In the genomic region with DNA sequence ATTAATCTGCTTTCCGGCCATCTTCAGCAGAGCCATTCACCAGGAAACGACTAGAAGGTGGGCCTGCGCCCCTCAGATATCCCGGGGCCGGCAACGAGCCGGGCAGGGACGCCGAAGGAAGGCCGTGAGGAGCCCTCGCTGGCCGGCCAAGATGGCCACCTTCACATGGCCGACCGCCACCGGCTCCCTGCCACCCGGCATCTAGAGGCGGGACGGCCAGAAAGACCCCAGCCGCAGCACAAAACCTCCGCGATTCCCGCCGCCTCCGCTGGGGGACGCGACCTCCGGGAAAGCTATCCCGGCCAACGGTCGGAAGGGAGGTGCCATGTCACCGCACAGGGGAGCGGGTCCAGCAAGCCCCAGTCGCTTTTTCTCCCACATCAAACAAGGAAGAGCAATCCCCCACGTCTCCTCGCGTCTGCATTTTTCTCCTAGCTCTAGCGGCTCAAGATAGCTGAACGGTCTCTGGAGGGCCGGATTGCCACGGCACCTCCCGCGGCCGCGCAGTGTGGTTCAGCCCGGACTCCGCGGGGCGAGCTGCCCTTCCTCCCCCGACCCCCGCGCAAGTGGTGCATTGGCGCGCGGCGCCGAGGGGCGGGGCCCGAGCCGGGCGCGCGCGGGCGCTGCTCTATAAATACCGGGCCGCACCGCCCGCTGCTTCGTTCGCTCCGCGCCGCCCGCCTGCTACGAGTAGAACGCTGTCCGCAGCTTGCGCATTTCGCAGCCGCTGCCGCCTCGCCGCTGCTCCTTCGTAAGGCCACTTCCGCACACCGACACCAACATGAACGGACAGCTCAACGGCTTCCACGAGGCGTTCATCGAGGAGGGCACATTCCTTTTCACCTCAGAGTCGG, we compare ENCODE assay signal across 8 cellular contexts. TPM values are rescaled to one million over a fixed set of nuclear protein-coding genes. Genes with fewer than 3 reads are reported as not detected.
DNase-seq lines count a peak whose midpoint lies in the region; ATAC-seq and TF ChIP-seq lines count a peak whose summit lies in the region.

A gene (plus strand): TSS at position 662 of the 854 bp plus-strand sequence. CDS start 120 bp downstream, at position 782.

- TF ChIP-seq CTCF in GM10266 (IDR thresholded peaks at IDR 0.05; ENCODE audit: control insufficient read depth, insufficient read depth, low read depth, missing control alignments): peak; percentile 72
- TF ChIP-seq CTCF in SK-N-SH (IDR thresholded peaks at IDR 0.05): peak; percentile 67
- TF ChIP-seq CTCF in osteocyte (IDR thresholded peaks at IDR 0.05): peak; percentile 71

- peaks cover 49% of the 10 kb centered on the region for H3K4me1 Mint-ChIP-seq in activated naive CD4-positive, alpha-beta T cell treated with anti-CD3 and anti-CD28 coated beads, Interleukin-2, amount 50 U/mL, for 24 hours
- H3K4me1 Mint-ChIP-seq in osteocyte (ENCODE audit: unreplicated experiment): peaks cover 49% of the 10 kb centered on the region

- peak within 1 kb of the TSS; percentile 99 for H3K27ac Mint-ChIP-seq in activated naive CD4-positive, alpha-beta T cell treated with anti-CD3 and anti-CD28 coated beads, Interleukin-2, amount 50 U/mL, for 24 hours
- H3K27ac Mint-ChIP-seq in osteocyte (ENCODE audit: unreplicated experiment): peak within 1 kb of the TSS; percentile 99

- no peaks in the 10 kb centered on the region for H3K9me2 ChIP-seq in SK-N-SH

- POLR2A ChIA-PET in SK-N-SH (lab: Yijun Ruan, JAX): interaction anchor here (0.6 to 6.1 kb wide), 34 partner anchors 12 to 230 kb away, joined by 3 to 135 read pairs (median 4); a partner anchor contains a TSS

- no peaks in the 10 kb centered on the region for H3K9me3 ChIP-seq in SK-N-SH
- H3K9me3 ChIP-seq in thymus (ENCODE audit: control insufficient read depth): no peaks in the 10 kb centered on the region

- H3K27me3 ChIP-seq in SK-N-SH (ENCODE audit: insufficient read depth) (no peaks in the 10 kb centered on the region), thymus (ENCODE audit: control insufficient read depth, insufficient read depth) (no peaks in the 10 kb centered on the region)

- ATAC-seq in HG02588 (IDR thresholded peaks at IDR 0.05; ENCODE audit: unreplicated experiment): peak; percentile 70

- H3F3A ChIP-seq in SK-N-SH (replicated peaks; ENCODE audit: insufficient read depth): peaks cover 18% of the 10 kb centered on the region

- H3K4me3 ChIP-seq in SK-N-SH (ENCODE audit: low read depth in 2 of 2, low read length in 1 of 2): peak within 1 kb of the TSS; percentile 94 to 99
- peak within 1 kb of the TSS; percentile 65 for H3K4me3 ChIP-seq in thymus (ENCODE audit: low read length)

- no peaks in the 10 kb centered on the region for H3K27me3 Mint-ChIP-seq in activated naive CD4-positive, alpha-beta T cell treated with anti-CD3 and anti-CD28 coated beads, Interleukin-2, amount 50 U/mL, for 24 hours
- no peaks in the 10 kb centered on the region for H3K27me3 Mint-ChIP-seq in osteocyte (ENCODE audit: unreplicated experiment)

- H4K20me1 ChIP-seq in SK-N-SH (ENCODE audit: insufficient read depth): peaks cover 42% of the 10 kb centered on the region

- H3K4me3 Mint-ChIP-seq in activated naive CD4-positive, alpha-beta T cell treated with anti-CD3 and anti-CD28 coated beads, Interleukin-2, amount 50 U/mL, for 24 hours: peak within 1 kb of the TSS; percentile 99
- H3K4me3 Mint-ChIP-seq in osteocyte (ENCODE audit: unreplicated experiment): peak within 1 kb of the TSS; percentile 89

- H3K4me1 ChIP-seq in SK-N-SH (ENCODE audit: control insufficient read depth in 1 of 2, insufficient read depth in 2 of 2, low read depth in 1 of 2, low read length in 1 of 2): peaks cover 29 to 43% of the 10 kb centered on the region in 2 experiments; a peak in 3 of 4 replicates
- peaks cover 23% of the 10 kb centered on the region for H3K4me1 ChIP-seq in thymus (ENCODE audit: control insufficient read depth, insufficient read depth, low read length)

- H3K9ac ChIP-seq in SK-N-SH: peak within 1 kb of the TSS; percentile 99

- CTCF ChIA-PET in SK-N-SH (lab: Yijun Ruan, JAX): interaction anchor here (0.6 to 10.6 kb wide), 19 partner anchors 12 to 418 kb away, joined by 3 to 146 read pairs (median 4); a partner anchor contains a TSS

- peak within 1 kb of the TSS; percentile 98 to 100 for H3K27ac ChIP-seq in SK-N-SH (ENCODE audit: low read depth in 2 of 2, low read length in 1 of 2)
- H3K27ac ChIP-seq in thymus (ENCODE audit: low read depth): peak within 1 kb of the TSS; percentile 96

- H2AFZ ChIP-seq in SK-N-SH (ENCODE audit: low read depth): peak within 1 kb of the TSS; percentile 84

- H3K9me3 Mint-ChIP-seq in activated naive CD4-positive, alpha-beta T cell treated with anti-CD3 and anti-CD28 coated beads, Interleukin-2, amount 50 U/mL, for 24 hours: no peaks in the 10 kb centered on the region
- H3K9me3 Mint-ChIP-seq in osteocyte (ENCODE audit: unreplicated experiment): no peaks in the 10 kb centered on the region

- DNase-seq in GM10266 (ENCODE audit: extremely low spot score): peak; percentile 95
- peak; percentile 63 for DNase-seq in NCI-H1048 (lab: John Stamatoyannopoulos, UW)
- DNase-seq in SK-N-SH: peak; percentile 97
- DNase-seq in glomerular endothelial cell (ENCODE audit: extremely low read depth, low read depth, low spot score): no peak
- peak; percentile 98 for DNase-seq in osteocyte (ENCODE audit: extremely low spot score, unreplicated experiment)

- WGBS in SK-N-SH (ENCODE audit: low lambda C conversion rate): 1% methylated on average over 40 of the region's 92 CpGs
- under 1% methylated on average over 92 of the region's 92 CpGs for WGBS in thymus

- H3K36me3 Mint-ChIP-seq in activated naive CD4-positive, alpha-beta T cell treated with anti-CD3 and anti-CD28 coated beads, Interleukin-2, amount 50 U/mL, for 24 hours: peaks cover 35% of the 10 kb centered on the region
- H3K36me3 Mint-ChIP-seq in osteocyte (ENCODE audit: unreplicated experiment): peaks cover 34% of the 10 kb centered on the region

- peak within 1 kb of the TSS; percentile 91 for H3K4me2 ChIP-seq in SK-N-SH

- H3K36me3 ChIP-seq in SK-N-SH (replicated peaks in 1 of 2; ENCODE audit: control insufficient read depth in 1 of 2, insufficient read depth in 2 of 2, low read length in 1 of 2) (peaks cover 33 to 36% of the 10 kb centered on the region in 2 experiments), thymus (ENCODE audit: control insufficient read depth, insufficient read depth) (peaks cover 19% of the 10 kb centered on the region)

- peaks cover 68% of the 10 kb centered on the region for H3K79me2 ChIP-seq in SK-N-SH (ENCODE audit: insufficient read depth)

- TF ChIP-seq EP300 in SK-N-SH (IDR thresholded peaks at IDR 0.05; ENCODE audit: borderline replicate concordance in 1 of 2, low read depth in 1 of 2, low read length in 1 of 2): peak in 1 of 2 experiments; percentile 10; a peak in 1 of 4 replicates

- peak; percentile 60 for TF ChIP-seq RAD21 in SK-N-SH (IDR thresholded peaks at IDR 0.05; ENCODE audit: low read length)

TF ChIP-seq in SK-N-SH, 30 proteins besides CTCF, POLR2A, EP300 and RAD21 (continues in another document):
- no peak for TF ChIP-seq GATA2 (CRISPR knock-in tag; IDR thresholded peaks at IDR 0.05)
- no peak for TF ChIP-seq FOXJ3 (CRISPR knock-in tag; IDR thresholded peaks at IDR 0.05)
- TF ChIP-seq, protein P1, sequence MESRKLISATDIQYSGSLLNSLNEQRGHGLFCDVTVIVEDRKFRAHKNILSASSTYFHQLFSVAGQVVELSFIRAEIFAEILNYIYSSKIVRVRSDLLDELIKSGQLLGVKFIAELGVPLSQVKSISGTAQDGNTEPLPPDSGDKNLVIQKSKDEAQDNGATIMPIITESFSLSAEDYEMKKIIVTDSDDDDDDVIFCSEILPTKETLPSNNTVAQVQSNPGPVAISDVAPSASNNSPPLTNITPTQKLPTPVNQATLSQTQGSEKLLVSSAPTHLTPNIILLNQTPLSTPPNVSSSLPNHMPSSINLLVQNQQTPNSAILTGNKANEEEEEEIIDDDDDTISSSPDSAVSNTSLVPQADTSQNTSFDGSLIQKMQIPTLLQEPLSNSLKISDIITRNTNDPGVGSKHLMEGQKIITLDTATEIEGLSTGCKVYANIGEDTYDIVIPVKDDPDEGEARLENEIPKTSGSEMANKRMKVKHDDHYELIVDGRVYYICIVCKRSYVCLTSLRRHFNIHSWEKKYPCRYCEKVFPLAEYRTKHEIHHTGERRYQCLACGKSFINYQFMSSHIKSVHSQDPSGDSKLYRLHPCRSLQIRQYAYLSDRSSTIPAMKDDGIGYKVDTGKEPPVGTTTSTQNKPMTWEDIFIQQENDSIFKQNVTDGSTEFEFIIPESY (IDR thresholded peaks at IDR 0.05; ENCODE audit: borderline replicate concordance, low read depth): no peak
- TF ChIP-seq, protein P2, sequence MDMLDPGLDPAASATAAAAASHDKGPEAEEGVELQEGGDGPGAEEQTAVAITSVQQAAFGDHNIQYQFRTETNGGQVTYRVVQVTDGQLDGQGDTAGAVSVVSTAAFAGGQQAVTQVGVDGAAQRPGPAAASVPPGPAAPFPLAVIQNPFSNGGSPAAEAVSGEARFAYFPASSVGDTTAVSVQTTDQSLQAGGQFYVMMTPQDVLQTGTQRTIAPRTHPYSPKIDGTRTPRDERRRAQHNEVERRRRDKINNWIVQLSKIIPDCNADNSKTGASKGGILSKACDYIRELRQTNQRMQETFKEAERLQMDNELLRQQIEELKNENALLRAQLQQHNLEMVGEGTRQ (IDR thresholded peaks at IDR 0.05; ENCODE audit: borderline replicate concordance, low read depth, low read length): no peak
- TF ChIP-seq EZH2phosphoT487 (IDR thresholded peaks at IDR 0.05; ENCODE audit: borderline replicate concordance, low read depth): no peak
- TF ChIP-seq RXRA (IDR thresholded peaks at IDR 0.05; ENCODE audit: borderline replicate concordance, low read depth): 0 out of 2 replicates have a peak, but pooled peaks have one; percentile 27
- TF ChIP-seq RCOR1 (IDR thresholded peaks at IDR 0.05; ENCODE audit: low read length): no peak
- peak; percentile 42 for TF ChIP-seq MXI1 (IDR thresholded peaks at IDR 0.05; ENCODE audit: low read depth, low read length)
- peak; percentile 89 for TF ChIP-seq YY1 (IDR thresholded peaks at IDR 0.05; ENCODE audit: low read depth)
- TF ChIP-seq, protein P3, sequence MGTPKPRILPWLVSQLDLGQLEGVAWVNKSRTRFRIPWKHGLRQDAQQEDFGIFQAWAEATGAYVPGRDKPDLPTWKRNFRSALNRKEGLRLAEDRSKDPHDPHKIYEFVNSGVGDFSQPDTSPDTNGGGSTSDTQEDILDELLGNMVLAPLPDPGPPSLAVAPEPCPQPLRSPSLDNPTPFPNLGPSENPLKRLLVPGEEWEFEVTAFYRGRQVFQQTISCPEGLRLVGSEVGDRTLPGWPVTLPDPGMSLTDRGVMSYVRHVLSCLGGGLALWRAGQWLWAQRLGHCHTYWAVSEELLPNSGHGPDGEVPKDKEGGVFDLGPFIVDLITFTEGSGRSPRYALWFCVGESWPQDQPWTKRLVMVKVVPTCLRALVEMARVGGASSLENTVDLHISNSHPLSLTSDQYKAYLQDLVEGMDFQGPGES (IDR thresholded peaks at IDR 0.05; ENCODE audit: low read depth, low read length): 0 out of 2 replicates have a peak, but pooled peaks have one; percentile 14

RNA-seq across cellular contexts. Expression of the gene that starts here (rescaled TPM):
- 187 and 326 TPM in 2 replicates for polyA plus RNA-seq in SK-N-SH (2012; rRNA removed)
- polyA plus RNA-seq in SK-N-SH (2012; cell fraction: cytosol; rRNA removed): 139 and 151 TPM in 2 replicates
- polyA plus RNA-seq in SK-N-SH (2012; cell fraction: nucleus; rRNA removed): 429 and 1,108 TPM in 2 replicates
- 89.9 and 119 TPM in 2 replicates for total RNA-seq in glomerular endothelial cell
- total RNA-seq in osteocyte: 178 and 183 TPM in 2 replicates
- polyA plus RNA-seq in thymus: 98.0 TPM
